Comparison of ENCODE assay signal across 14 cellular contexts in genomic region chr22:20808844-20809243, GRCh38. TPM values are rescaled to one million over a fixed set of nuclear protein-coding genes. Genes with fewer than 3 reads are reported as not detected.
DNase-seq lines count a peak whose midpoint lies in the region; ATAC-seq and TF ChIP-seq lines count a peak whose summit lies in the region.
"Had no signal": no experiment of that assay in that cellular context is flagged by ENCODE, and none has a peak within 500 bp of the region (broad histone marks: within the 10 kb centered on the region; RNA-seq: fewer than 3 reads in every experiment).

No MANE protein-coding gene starts in this region.

- H3K4me3 ChIP-seq in brain microvascular endothelial cell (ENCODE audit: low read depth, low read length) = no peak overlapping the region
- H3K4me3 ChIP-seq in effector memory CD4-positive, alpha-beta T cell (ENCODE audit: insufficient read depth, low read depth, low read length, poor library complexity, severe bottlenecking) = no peak overlapping the region
- H3K4me3 ChIP-seq: HAP-1 had no signal

- peaks cover 44% of the 10 kb centered on the region for H3K36me3 ChIP-seq in brain microvascular endothelial cell (replicated peaks)
- H3K36me3 ChIP-seq in effector memory CD4-positive, alpha-beta T cell (ENCODE audit: control insufficient read depth, insufficient read depth, low read length) = peaks cover 69% of the 10 kb centered on the region

- H3K9me3 Mint-ChIP-seq in HFFc6 = no peaks in the 10 kb centered on the region
- H3K9me3 Mint-ChIP-seq in chondrocyte (ENCODE audit: low read depth) = no peaks in the 10 kb centered on the region
- H3K9me3 Mint-ChIP-seq in stimulated activated naive B cell treated with anti-CD40 and anti-IgM and Interleukin-4, amounts not matched to agents 10 μg/mL and 1 μg/mL and 100 μg/mL, for 72 hours = no peaks in the 10 kb centered on the region
- H3K9me3 Mint-ChIP-seq: CD4-positive, alpha-beta memory T cell had no signal

- H3K9me3 ChIP-seq in effector memory CD4-positive, alpha-beta T cell (ENCODE audit: control insufficient read depth, low read length) = no peaks in the 10 kb centered on the region
- H3K9me3 ChIP-seq: HAP-1 had no signal

- no peaks in the 10 kb centered on the region for H3K27me3 ChIP-seq in brain microvascular endothelial cell (replicated peaks)
- no peaks in the 10 kb centered on the region for H3K27me3 ChIP-seq in effector memory CD4-positive, alpha-beta T cell (replicated peaks; ENCODE audit: control insufficient read depth, insufficient read depth, low read length, poor library complexity, severe bottlenecking)

- H3K27ac Mint-ChIP-seq in HFFc6 (peak overlapping the region; percentile 27; the same call in 1 of the 2 replicates), chondrocyte (ENCODE audit: unreplicated experiment) (peak overlapping the region; percentile 42)
- peak overlapping the region; percentile 2 for H3K27ac Mint-ChIP-seq in stimulated activated naive B cell treated with anti-CD40 and anti-IgM and Interleukin-4, amounts not matched to agents 10 μg/mL and 1 μg/mL and 100 μg/mL, for 72 hours

- no peak for TF ChIP-seq CTCF in HFFc6 (IDR thresholded peaks at IDR 0.05)
- TF ChIP-seq CTCF in chondrocyte (IDR thresholded peaks at IDR 0.05) = no peak
- TF ChIP-seq CTCF in brain microvascular endothelial cell (IDR thresholded peaks at IDR 0.05; ENCODE audit: low read depth, low read length, missing control alignments) = no peak

- H3K4me1 Mint-ChIP-seq in HFFc6 (ENCODE audit: low read depth) = peaks cover 21% of the 10 kb centered on the region
- peaks cover 13% of the 10 kb centered on the region for H3K4me1 Mint-ChIP-seq in chondrocyte (ENCODE audit: low read depth)
- peaks cover 9 to 13% of the 10 kb centered on the region in 2 donors for H3K4me1 Mint-ChIP-seq in stimulated activated naive B cell treated with anti-CD40 and anti-IgM and Interleukin-4, amounts not matched to agents 10 μg/mL and 1 μg/mL and 100 μg/mL, for 72 hours

- in situ Hi-C loops in brain microvascular endothelial cell (cut with HindIII; ENCODE audit: low pct_ligation_motif_present, low sequenced_read_pairs) = no loop called here

- no peaks in the 10 kb centered on the region for H3K4me1 ChIP-seq in effector memory CD4-positive, alpha-beta T cell (ENCODE audit: control insufficient read depth, insufficient read depth, low read length, poor library complexity, severe bottlenecking)
- H3K4me1 ChIP-seq: HAP-1 had no signal

- H3K36me3 Mint-ChIP-seq in HFFc6 (ENCODE audit: low read depth) (peaks cover 45% of the 10 kb centered on the region), chondrocyte (ENCODE audit: low read depth) (peaks cover 48% of the 10 kb centered on the region)
- H3K36me3 Mint-ChIP-seq in stimulated activated naive B cell treated with anti-CD40 and anti-IgM and Interleukin-4, amounts not matched to agents 10 μg/mL and 1 μg/mL and 100 μg/mL, for 72 hours = peaks cover 53 to 77% of the 10 kb centered on the region in 2 donors

- H3K4me3 Mint-ChIP-seq in HFFc6 (no peak overlapping the region), chondrocyte (ENCODE audit: unreplicated experiment) (no peak overlapping the region)
- H3K4me3 Mint-ChIP-seq in stimulated activated naive B cell treated with anti-CD40 and anti-IgM and Interleukin-4, amounts not matched to agents 10 μg/mL and 1 μg/mL and 100 μg/mL, for 72 hours = no peak overlapping the region
- H3K4me3 Mint-ChIP-seq: CD4-positive, alpha-beta memory T cell had no signal

- DNase-seq in HFFc6 (no peak), NAMALWA (ENCODE audit: low spot score) (peak; percentile 17), chondrocyte (ENCODE audit: low spot score) (no peak), brain microvascular endothelial cell (no peak)
- DNase-seq in stimulated activated naive B cell treated with anti-CD40 and anti-IgM and Interleukin-4, amounts not matched to agents 10 μg/mL and 1 μg/mL and 100 μg/mL, for 72 hours = peak; percentile 11
- DNase-seq in effector CD4-positive, alpha-beta T cell = no peak
- DNase-seq in effector memory CD4-positive, alpha-beta T cell = no peak
- DNase-seq: CD4-positive, alpha-beta memory T cell; NCI-H187 treated with DMSO at 0.1 percent for 48 hours; NCI-H446; SW 1271 had no signal

- H3K27ac ChIP-seq in brain microvascular endothelial cell = no peak overlapping the region
- no peak overlapping the region for H3K27ac ChIP-seq in effector memory CD4-positive, alpha-beta T cell (ENCODE audit: insufficient read depth, low read length, poor library complexity, severe bottlenecking)

- H3K27me3 Mint-ChIP-seq in HFFc6 (ENCODE audit: insufficient read depth) (no peaks in the 10 kb centered on the region), chondrocyte (ENCODE audit: low read depth) (no peaks in the 10 kb centered on the region)
- H3K27me3 Mint-ChIP-seq in stimulated activated naive B cell treated with anti-CD40 and anti-IgM and Interleukin-4, amounts not matched to agents 10 μg/mL and 1 μg/mL and 100 μg/mL, for 72 hours = no peaks in the 10 kb centered on the region
- H3K27me3 Mint-ChIP-seq: CD4-positive, alpha-beta memory T cell had no signal

- ATAC-seq in stimulated activated naive B cell treated with anti-CD40 and anti-IgM and Interleukin-4, amounts not matched to agents 10 μg/mL and 1 μg/mL and 100 μg/mL, for 72 hours (replicated peaks) = peak; percentile 80 to 91
- ATAC-seq: Panc1 had no signal

RNA-seq across cellular contexts. Expression of gene SERPIND1, which starts 34.9 kb away (rescaled TPM):
- under 1 TPM in 5 of 6 experiments, not detected in 1; 0.07 to 0.19 (median 0.11) TPM for total RNA-seq in HFFc6 (2021; fragmentation: NEBNext Ultra II Directional; extraction: Animal tissue kit (Norgen Biotek cat#: 25700))
- not detected in 3 replicates for total RNA-seq in chondrocyte
- total RNA-seq: CD4-positive, alpha-beta memory T cell; G401 had no signal

RNA-seq across cellular contexts. Expression of gene PI4KA, which starts 49.8 kb away (rescaled TPM):
- total RNA-seq in HFFc6 (2021; fragmentation: NEBNext Ultra II Directional; extraction: Animal tissue kit (Norgen Biotek cat#: 25700)) = 10 to 100 TPM; 51.0 to 61.3 (median 57.2) TPM
- total RNA-seq in chondrocyte = 68.3 to 87.9 TPM (median 72.3 TPM) in 3 replicates

RNA-seq across cellular contexts. Expression of gene SNAP29, which starts 50.0 kb away (rescaled TPM):
- 10 to 100 TPM; 34.2 to 40.7 (median 38.0) TPM for total RNA-seq in HFFc6 (2021; fragmentation: NEBNext Ultra II Directional; extraction: Animal tissue kit (Norgen Biotek cat#: 25700))
- 25.3 to 26.3 TPM (median 25.8 TPM) in 3 replicates for total RNA-seq in chondrocyte

Comparison
In these comparisons a context has a peak if more than half of its experiments do, and no peak if none do; other contexts are left out.
1. DNase-seq: peak in NAMALWA (single experiment) and stimulated activated naive B cell treated with anti-CD40 and anti-IgM and Interleukin-4, amounts not matched to agents 10 μg/mL and 1 μg/mL and 100 μg/mL, for 72 hours (single experiment); none in HFFc6 (single experiment), chondrocyte (single experiment), brain microvascular endothelial cell (single experiment), effector CD4-positive, alpha-beta T cell (single experiment) and effector memory CD4-positive, alpha-beta T cell (0 of 3).
2. Peak in every context shown above with its lines, with median percentiles within 50 percentile points of each other: H3K27ac Mint-ChIP-seq.